Comparison of ENCODE assay signal across 8 cellular contexts in the genomic region with DNA sequence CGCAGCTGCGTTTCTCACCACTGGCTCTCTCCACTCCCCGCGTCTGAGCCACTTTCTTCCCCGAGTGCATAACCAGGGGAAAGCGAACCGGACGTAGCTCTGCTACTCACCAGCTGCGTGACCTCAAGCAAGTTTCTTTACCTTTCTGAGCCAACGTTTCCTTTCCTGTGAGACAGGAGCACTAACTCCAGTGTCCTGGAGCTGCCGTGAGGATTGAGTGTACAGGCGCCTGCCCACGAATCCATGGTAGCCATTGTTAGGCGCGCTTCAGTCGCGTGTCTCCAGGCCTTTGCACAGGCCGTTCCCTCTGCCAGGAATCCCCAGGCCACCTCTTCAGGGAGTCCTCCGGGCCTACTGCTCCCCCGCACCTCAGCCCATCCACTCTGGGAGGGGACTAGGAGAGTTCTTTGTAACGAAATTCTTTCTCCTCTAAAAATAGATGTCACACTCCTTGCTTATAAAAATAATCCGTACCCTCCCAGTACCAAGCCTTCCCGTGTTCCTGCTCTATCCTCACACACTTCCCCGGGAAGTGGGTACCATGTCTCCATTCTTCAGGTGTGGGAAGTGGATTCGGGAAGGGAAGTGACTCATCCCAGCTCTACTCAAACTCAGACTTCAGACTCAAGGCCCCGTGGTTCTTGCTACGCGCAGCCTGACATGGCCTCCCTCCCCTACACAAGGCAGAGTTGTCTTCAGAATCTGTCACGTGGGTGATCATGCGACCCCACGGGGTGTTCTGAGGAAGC. TPM values are rescaled to one million over a fixed set of nuclear protein-coding genes. Genes with fewer than 3 reads are reported as not detected.
DNase-seq lines count a peak whose midpoint lies in the region; ATAC-seq, FAIRE-seq and TF ChIP-seq lines count a peak whose summit lies in the region.

No MANE protein-coding gene starts in this region.

- no peak for TF ChIP-seq RAD21 in H1 (IDR thresholded peaks at IDR 0.05 in 1 of 2, conservative IDR thresholded peaks at IDR 0.05 in 1 of 2; ENCODE audit: low read depth in 2 of 2, low read length in 2 of 2)

- H3K4me3 ChIP-seq in H1 (ENCODE audit: extremely low read depth in 1 of 4, insufficient read depth in 2 of 4, low read depth in 3 of 4, low read length in 4 of 4) (no peak overlapping the region), body of pancreas (no peak overlapping the region), foreskin fibroblast (ENCODE audit: low read depth in 1 of 2, low read length in 2 of 2) (no peak overlapping the region)

- peak overlapping the region; percentile 30 for H4K91ac ChIP-seq in H1 (replicated peaks; ENCODE audit: insufficient read length, low read length)

- CTCF ChIA-PET in H1 (lab: Charles Lee; ENCODE audit: partially characterized antibody): interaction anchor here (0.9 to 2.5 kb wide), 10 partner anchors 10 to 249 kb away, joined by 3 to 20 read pairs (median 3); a partner anchor contains a TSS

- H2BK20ac ChIP-seq in H1 (ENCODE audit: low read length): no peak overlapping the region

- H2AFZ ChIP-seq in H1 (ENCODE audit: low read length): peak overlapping the region; percentile 94

- no peak for TF ChIP-seq CTCF in H1 (IDR thresholded peaks at IDR 0.05; ENCODE audit: control extremely low read depth in 1 of 3, insufficient read depth in 1 of 3, low read depth in 1 of 3, low read length in 3 of 3)
- no peak for TF ChIP-seq CTCF in body of pancreas (IDR thresholded peaks at IDR 0.05)
- TF ChIP-seq CTCF in foreskin fibroblast (IDR thresholded peaks at IDR 0.05; ENCODE audit: low read depth, low read length): no peak
- TF ChIP-seq CTCF in HFFc6 (IDR thresholded peaks at IDR 0.05): no peak

- peak overlapping the region; percentile 66; the same call in 1 of the 2 replicates for H3K18ac ChIP-seq in H1 (ENCODE audit: extremely low read depth, low read length)

- H3K79me2 ChIP-seq in H1 (ENCODE audit: control insufficient read depth in 1 of 2, insufficient read depth in 2 of 2, low read length in 2 of 2): no peaks in the 10 kb centered on the region

- H3K27ac ChIP-seq in H1 (ENCODE audit: low read depth, low read length) (no peak overlapping the region), body of pancreas (no peak overlapping the region)

- H3K4me3 Mint-ChIP-seq in T-helper 1 cell treated with Interleukin-12 subunit alpha and Interleukin-12 subunit beta and Interleukin-4 antibody, amounts not matched to agents 30 μg/mL and 1 μg/mL, for 36 hours: peak overlapping the region; percentile 82
- H3K4me3 Mint-ChIP-seq in HFFc6: no peak overlapping the region

- H3K23me2 ChIP-seq in H1 (ENCODE audit: low read depth, low read length): no peaks in the 10 kb centered on the region

- no peak overlapping the region for H2BK120ac ChIP-seq in H1 (replicated peaks; ENCODE audit: low read depth, low read length)

- intact Hi-C loops in body of pancreas (cut with DNase I): loop anchor here (10.0 kb wide), 1 partner anchor 255 kb away; no protein-coding TSS in a partner anchor

- 0 out of 2 replicates have a peak overlapping the region, but pooled peaks have one; percentile 24 for H2BK15ac ChIP-seq in H1 (ENCODE audit: low read length)

- ATAC-seq in GM19023 (IDR thresholded peaks at IDR 0.05; ENCODE audit: unreplicated experiment) (peak; percentile 44), HG02981 (IDR thresholded peaks at IDR 0.05; ENCODE audit: unreplicated experiment) (peak; percentile 44), body of pancreas (no peak)

- H2AK5ac ChIP-seq in H1 (ENCODE audit: low read depth, low read length): no peak overlapping the region

- H3K27ac Mint-ChIP-seq in T-helper 1 cell treated with Interleukin-12 subunit alpha and Interleukin-12 subunit beta and Interleukin-4 antibody, amounts not matched to agents 30 μg/mL and 1 μg/mL, for 36 hours: peak overlapping the region; percentile 96
- no peak overlapping the region for H3K27ac Mint-ChIP-seq in HFFc6

- H3K23ac ChIP-seq in H1 (ENCODE audit: insufficient read length): no peak overlapping the region

- H3K4ac ChIP-seq in H1 (replicated peaks; ENCODE audit: insufficient read length, low read depth, low read length): peak overlapping the region; percentile 32

- H3K9ac ChIP-seq in H1 (replicated peaks in 1 of 4; ENCODE audit: extremely low read depth in 1 of 4, low read depth in 3 of 4, low read length in 3 of 4): no peak overlapping the region; a peak in 2 of 7 replicates

- no peaks in the 10 kb centered on the region for H4K20me1 ChIP-seq in H1 (replicated peaks in 1 of 2; ENCODE audit: control insufficient read depth in 1 of 2, insufficient read depth in 2 of 2, low read length in 2 of 2)

- DNase-seq in H1 (ENCODE audit: low read depth in 1 of 2, low spot score in 2 of 2): no peak
- DNase-seq in stimulated activated CD4-positive, alpha-beta T cell treated with anti-CD3 and anti-CD28 coated beads, Interleukin-12 subunit alpha, Interleukin-12 subunit beta, amount 100 ng/mL, for 48 hours (ENCODE audit: low read depth in 2 of 3, low spot score in 1 of 3): peak; percentile 62 to 73 (median 65)
- no peak for DNase-seq in body of pancreas
- no peak for DNase-seq in foreskin fibroblast
- no peak for DNase-seq in HFFc6

- no peak for TF ChIP-seq EP300 in H1 (IDR thresholded peaks at IDR 0.05; ENCODE audit: borderline replicate concordance in 1 of 2, low read depth in 2 of 2, low read length in 2 of 2)

- H3K14ac ChIP-seq in H1 (ENCODE audit: insufficient read length): no peak overlapping the region

- FAIRE-seq in H1 (lab: Jason Lieb, UNC): no peak

- no peak for TF ChIP-seq POLR2A in H1 (IDR thresholded peaks at IDR 0.05; ENCODE audit: control extremely low read depth in 1 of 2, low read depth in 2 of 2, low read length in 2 of 2)
- TF ChIP-seq POLR2A in body of pancreas (IDR thresholded peaks at IDR 0.05): no peak

- no peaks in the 10 kb centered on the region for H3K79me1 ChIP-seq in H1 (ENCODE audit: low read depth, low read length)

- H3K4me1 ChIP-seq in H1 (replicated peaks in 1 of 4; ENCODE audit: control insufficient read depth in 3 of 4, insufficient read depth in 4 of 4, low read length in 3 of 4) (peaks cover 3 to 18% (median 7%) of the 10 kb centered on the region in 4 experiments), body of pancreas (peaks cover 6% of the 10 kb centered on the region)

- no peaks in the 10 kb centered on the region for H3K9me3 Mint-ChIP-seq in T-helper 1 cell treated with Interleukin-12 subunit alpha and Interleukin-12 subunit beta and Interleukin-4 antibody, amounts not matched to agents 30 μg/mL and 1 μg/mL, for 36 hours
- H3K9me3 Mint-ChIP-seq in HFFc6: no peaks in the 10 kb centered on the region

- no peak overlapping the region; the same call in 1 of the 2 replicates for H2BK5ac ChIP-seq in H1 (ENCODE audit: low read depth, low read length)

- H3K56ac ChIP-seq in H1 (replicated peaks; ENCODE audit: insufficient read length, low read depth, low read length): no peak overlapping the region

- H3K36me3 Mint-ChIP-seq in T-helper 1 cell treated with Interleukin-12 subunit alpha and Interleukin-12 subunit beta and Interleukin-4 antibody, amounts not matched to agents 30 μg/mL and 1 μg/mL, for 36 hours (ENCODE audit: low read depth): no peaks in the 10 kb centered on the region
- H3K36me3 Mint-ChIP-seq in HFFc6 (ENCODE audit: low read depth): no peaks in the 10 kb centered on the region

- no peak overlapping the region for H4K8ac ChIP-seq in H1 (ENCODE audit: extremely low read depth, insufficient read depth, low read length)

- H3K4me2 ChIP-seq in H1 (ENCODE audit: insufficient read depth in 1 of 2, low read depth in 2 of 2, low read length in 2 of 2): peak overlapping the region in 1 of 2 experiments; percentile 5; a peak in 1 of 4 replicates

- H4K5ac ChIP-seq in H1 (ENCODE audit: insufficient read length, low read depth, low read length): no peak overlapping the region

- H3K27me3 Mint-ChIP-seq in T-helper 1 cell treated with Interleukin-12 subunit alpha and Interleukin-12 subunit beta and Interleukin-4 antibody, amounts not matched to agents 30 μg/mL and 1 μg/mL, for 36 hours (ENCODE audit: low read depth): no peaks in the 10 kb centered on the region
- H3K27me3 Mint-ChIP-seq in HFFc6 (ENCODE audit: insufficient read depth): peaks cover 7% of the 10 kb centered on the region

- H3K36me3 ChIP-seq in H1 (ENCODE audit: control insufficient read depth in 2 of 4, insufficient read depth in 4 of 4, low read length in 3 of 4) (no peaks in the 10 kb centered on the region), body of pancreas (replicated peaks in 1 of 2; ENCODE audit: insufficient read depth in 1 of 2, low read depth in 2 of 2) (no peaks in the 10 kb centered on the region)

- H2BK12ac ChIP-seq in H1 (ENCODE audit: low read depth, low read length): peak overlapping the region; percentile 82; the same call in 1 of the 2 replicates

- no peaks in the 10 kb centered on the region for H3K9me3 ChIP-seq in H1 (ENCODE audit: insufficient read depth in 2 of 2, low read depth in 1 of 2, low read length in 1 of 2)
- no peaks in the 10 kb centered on the region for H3K9me3 ChIP-seq in body of pancreas

- 82% methylated on average over 31 of the region's 31 CpGs; no CpG with 5 or more reads in 1 of the 2 experiments for WGBS in H1 (ENCODE audit: extremely low coverage in 1 of 2, insufficient coverage in 1 of 2, insufficient read length in 1 of 2, insufficient replicate concordance in 2 of 2, low coverage in 1 of 2, low lambda C conversion rate in 2 of 2, missing lambda C conversion rate in 1 of 2), 2 experiments
- 68 to 76% methylated on average over 29 to 31 of the region's 31 CpGs for WGBS in body of pancreas, 2 donors

- POLR2A ChIA-PET in H1 (lab: Charles Lee; ENCODE audit: partially characterized antibody): interaction anchor here (1.2 to 1.6 kb wide), 2 partner anchors 14 to 38 kb away, joined by 3 to 5 read pairs; no protein-coding TSS in a partner anchor

- peaks cover 31% of the 10 kb centered on the region for H3K4me1 Mint-ChIP-seq in T-helper 1 cell treated with Interleukin-12 subunit alpha and Interleukin-12 subunit beta and Interleukin-4 antibody, amounts not matched to agents 30 μg/mL and 1 μg/mL, for 36 hours (ENCODE audit: low read depth)
- peaks cover 14% of the 10 kb centered on the region for H3K4me1 Mint-ChIP-seq in HFFc6 (ENCODE audit: low read depth)

- H3K27me3 ChIP-seq in H1 (replicated peaks in 1 of 4; ENCODE audit: control insufficient read depth in 3 of 4, extremely low read depth in 1 of 4, insufficient read depth in 3 of 4, low read length in 3 of 4) (no peaks in the 10 kb centered on the region), body of pancreas (no peaks in the 10 kb centered on the region)

RNA-seq across cellular contexts. Expression of a gene that starts 16.2 kb away (rescaled TPM):
- 8.4 and 10.3 TPM in 2 replicates for total RNA-seq in H1 (2021; fragmentation: NEBNext Ultra II Directional; extraction: Animal tissue kit (Norgen Biotek cat#: 25700))
- polyA plus RNA-seq in H1 (2011; rRNA removed): 4.0 and 6.9 TPM in 2 replicates
- 4.8 TPM for polyA plus RNA-seq in H1 (2011; cell fraction: cytosol; rRNA removed)
- polyA plus RNA-seq in H1 (2011; cell fraction: nucleus; rRNA removed): 21.4 TPM
- polyA plus RNA-seq in H1 (2012, experiment 1 of 2): 5.1 to 11.2 TPM (median 9.5 TPM) in 4 replicates
- polyA plus RNA-seq in H1 (2012, experiment 2 of 2): 6.3 TPM
- 3.3 TPM for polyA plus RNA-seq in H1 (2013, experiment 1 of 2)
- polyA plus RNA-seq in H1 (2013, experiment 2 of 2): 3.0 TPM
- 8.8 and 10.1 TPM in 2 replicates for polyA minus RNA-seq in H1 (2011; rRNA and poly(A)+ RNA removed)
- polyA minus RNA-seq in H1 (2011; cell fraction: cytosol; rRNA and poly(A)+ RNA removed): 17.2 TPM
- 19.0 TPM for polyA minus RNA-seq in H1 (2011; cell fraction: nucleus; rRNA and poly(A)+ RNA removed)
- total RNA-seq in body of pancreas: 1 to 10 TPM in 1 of 2 donors, under 1 TPM in 1; under 0.01 to 1.3 TPM
- total RNA-seq in HFFc6 (2021; fragmentation: NEBNext Ultra II Directional; extraction: Animal tissue kit (Norgen Biotek cat#: 25700)): not detected

Comparison
In these comparisons a context has a peak if more than half of its experiments do, and no peak if none do; other contexts are left out.
1. DNase-seq: peak in stimulated activated CD4-positive, alpha-beta T cell treated with anti-CD3 and anti-CD28 coated beads, Interleukin-12 subunit alpha, Interleukin-12 subunit beta, amount 100 ng/mL, for 48 hours (3 of 3); none in H1 (0 of 2), body of pancreas (0 of 4), foreskin fibroblast (0 of 2) and HFFc6 (single experiment).